In genomic region chr2:1282552-1282951, GRCh38 we compare ENCODE assay signal across 2 cellular contexts.
TF ChIP-seq lines count a peak whose summit lies in the region.

No MANE protein-coding gene starts in this region.

TF ChIP-seq in K562, 482 proteins besides CTCF, POLR2A, EP300 and RAD21:
- no peak for TF ChIP-seq ZNF143 (CRISPR knock-in tag; IDR thresholded peaks at IDR 0.05)
- peak; percentile 67 for TF ChIP-seq VEZF1 (CRISPR knock-in tag; IDR thresholded peaks at IDR 0.05)
- TF ChIP-seq CREM (IDR thresholded peaks at IDR 0.05; ENCODE audit: low read depth): 0 out of 2 replicates have a peak, but pooled peaks have one; percentile 10
- no peak for TF ChIP-seq ZNF76 (CRISPR knock-in tag; IDR thresholded peaks at IDR 0.05; ENCODE audit: borderline replicate concordance)
- TF ChIP-seq RHOXF2B (CRISPR knock-in tag; conservative IDR thresholded peaks at IDR 0.05): no peak
- no peak for TF ChIP-seq E2F4 (CRISPR knock-in tag; IDR thresholded peaks at IDR 0.05; ENCODE audit: low read depth)
- no peak for TF ChIP-seq SLC30A9 (CRISPR knock-in tag; IDR thresholded peaks at IDR 0.05)
- TF ChIP-seq ZBTB34 (CRISPR knock-in tag; IDR thresholded peaks at IDR 0.05): no peak
- peak; percentile 58 for TF ChIP-seq EGR1 (conservative IDR thresholded peaks at IDR 0.05)
- no peak for TF ChIP-seq BACH1 (tag; IDR thresholded peaks at IDR 0.05)

TF ChIP-seq in HepG2, 621 proteins besides CTCF, POLR2A, EP300 and RAD21:
- no peak for TF ChIP-seq LRRFIP1 (CRISPR knock-in tag; conservative IDR thresholded peaks at IDR 0.05)
